8 cellular contexts compared by ENCODE assay signal in genomic region chr2:70789304-70790078, GRCh38. TPM values are rescaled to one million over a fixed set of nuclear protein-coding genes. Genes with fewer than 3 reads are reported as not detected.
DNase-seq lines count a peak whose midpoint lies in the region; ATAC-seq and TF ChIP-seq lines count a peak whose summit lies in the region.

No MANE protein-coding gene starts in this region.

- H3K27me3 Mint-ChIP-seq in T-helper 1 cell treated with Interleukin-12 subunit alpha and Interleukin-12 subunit beta and Interleukin-4 antibody, amounts not matched to agents 30 μg/mL and 1 μg/mL, for 36 hours (ENCODE audit: low read depth), result peaks cover 59% of the 10 kb centered on the region

- H3K27ac Mint-ChIP-seq in T-helper 1 cell treated with Interleukin-12 subunit alpha and Interleukin-12 subunit beta and Interleukin-4 antibody, amounts not matched to agents 30 μg/mL and 1 μg/mL, for 36 hours, result no peak overlapping the region

- H3K27me3 ChIP-seq in skeletal muscle satellite cell (ENCODE audit: control insufficient read depth, insufficient read depth, low read length), result peaks cover 60% of the 10 kb centered on the region

- H3K4me1 ChIP-seq in skeletal muscle satellite cell (ENCODE audit: control insufficient read depth, insufficient read depth, low read length), result peaks cover 4% of the 10 kb centered on the region

- no peak for TF ChIP-seq POLR2A in NB4 (IDR thresholded peaks at IDR 0.05; ENCODE audit: extremely low read depth, insufficient read length)
- TF ChIP-seq POLR2A in GM18505 (IDR thresholded peaks at IDR 0.05; ENCODE audit: borderline replicate concordance, extremely low read depth, insufficient read depth, insufficient read length), result no peak

- H3K4me3 ChIP-seq in NB4 (ENCODE audit: low read depth, low read length), result no peak overlapping the region
- peak overlapping the region; percentile 4 for H3K4me3 ChIP-seq in astrocyte of the cerebellum (ENCODE audit: low read depth, low read length)
- H3K4me3 ChIP-seq in skeletal muscle satellite cell (ENCODE audit: low read length), result peak overlapping the region; percentile 49

- H3K9me3 ChIP-seq in skeletal muscle satellite cell (replicated peaks; ENCODE audit: low read length), result no peaks in the 10 kb centered on the region

- no peaks in the 10 kb centered on the region for H3K9me3 Mint-ChIP-seq in T-helper 1 cell treated with Interleukin-12 subunit alpha and Interleukin-12 subunit beta and Interleukin-4 antibody, amounts not matched to agents 30 μg/mL and 1 μg/mL, for 36 hours

- TF ChIP-seq CTCF in NB4 (IDR thresholded peaks at IDR 0.05; ENCODE audit: low read depth, low read length), result peak; percentile 76
- peak; percentile 75 for TF ChIP-seq CTCF in astrocyte of the cerebellum (IDR thresholded peaks at IDR 0.05; ENCODE audit: low read depth, low read length, missing control alignments)

- H3K36me3 Mint-ChIP-seq in T-helper 1 cell treated with Interleukin-12 subunit alpha and Interleukin-12 subunit beta and Interleukin-4 antibody, amounts not matched to agents 30 μg/mL and 1 μg/mL, for 36 hours (ENCODE audit: low read depth), result peaks cover 3% of the 10 kb centered on the region

- H3K4me3 Mint-ChIP-seq in T-helper 1 cell treated with Interleukin-12 subunit alpha and Interleukin-12 subunit beta and Interleukin-4 antibody, amounts not matched to agents 30 μg/mL and 1 μg/mL, for 36 hours, result peak overlapping the region; percentile 77

- H3K9ac ChIP-seq in skeletal muscle satellite cell (ENCODE audit: low read depth, low read length), result no peak overlapping the region

- peaks cover 11% of the 10 kb centered on the region for H3K4me1 Mint-ChIP-seq in T-helper 1 cell treated with Interleukin-12 subunit alpha and Interleukin-12 subunit beta and Interleukin-4 antibody, amounts not matched to agents 30 μg/mL and 1 μg/mL, for 36 hours (ENCODE audit: low read depth)

- in situ Hi-C loops in astrocyte of the cerebellum (cut with HindIII; ENCODE audit: low sequenced_read_pairs), result loop anchor here (5.0 kb wide), 1 partner anchor 52 kb away; no protein-coding TSS in a partner anchor

- ATAC-seq in GM18505 (IDR thresholded peaks at IDR 0.05; ENCODE audit: unreplicated experiment) (no peak), HG03095 (IDR thresholded peaks at IDR 0.05; ENCODE audit: unreplicated experiment) (no peak)

- DNase-seq in EL (peak; percentile 62), NB4 (ENCODE audit: low read depth) (peak; percentile 82), astrocyte of the cerebellum (ENCODE audit: low read depth) (peak; percentile 18), iPS DF 19.7 (ENCODE audit: low read depth, low spot score) (peak; percentile 67)

- peak overlapping the region; percentile 73 for H3K4me2 ChIP-seq in skeletal muscle satellite cell (ENCODE audit: low read length)

- no peaks in the 10 kb centered on the region for H3K36me3 ChIP-seq in skeletal muscle satellite cell (ENCODE audit: insufficient read depth, low read length)

RNA-seq across cellular contexts. Expression of gene FIGLA, which starts 1.0 kb away (rescaled TPM):
- total RNA-seq in skeletal muscle satellite cell (2012; rRNA removed), result not detected in 2 replicates

RNA-seq across cellular contexts. Expression of gene ADD2, which starts 21.5 kb away (rescaled TPM):
- total RNA-seq in skeletal muscle satellite cell (2012; rRNA removed), result under 0.01 and 0.22 TPM in 2 replicates

RNA-seq across cellular contexts. Expression of gene CLEC4F, which starts 30.9 kb away (rescaled TPM):
- total RNA-seq in skeletal muscle satellite cell (2012; rRNA removed), result not detected in 2 replicates

RNA-seq across cellular contexts. Expression of gene CD207, which starts 46.1 kb away (rescaled TPM):
- total RNA-seq in skeletal muscle satellite cell (2012; rRNA removed), result 0.22 TPM in 1 of 2 replicates, not detected in the other

Comparison
In these comparisons a context has a peak if more than half of its experiments do, and no peak if none do; other contexts are left out.
1. DNase-seq: peak in every context shown above with its lines; median percentile 82 in NB4; 67 in iPS DF 19.7; 62 in EL; 18 in astrocyte of the cerebellum.